Comparison of ENCODE assay signal across 23 cellular contexts in the genomic region with DNA sequence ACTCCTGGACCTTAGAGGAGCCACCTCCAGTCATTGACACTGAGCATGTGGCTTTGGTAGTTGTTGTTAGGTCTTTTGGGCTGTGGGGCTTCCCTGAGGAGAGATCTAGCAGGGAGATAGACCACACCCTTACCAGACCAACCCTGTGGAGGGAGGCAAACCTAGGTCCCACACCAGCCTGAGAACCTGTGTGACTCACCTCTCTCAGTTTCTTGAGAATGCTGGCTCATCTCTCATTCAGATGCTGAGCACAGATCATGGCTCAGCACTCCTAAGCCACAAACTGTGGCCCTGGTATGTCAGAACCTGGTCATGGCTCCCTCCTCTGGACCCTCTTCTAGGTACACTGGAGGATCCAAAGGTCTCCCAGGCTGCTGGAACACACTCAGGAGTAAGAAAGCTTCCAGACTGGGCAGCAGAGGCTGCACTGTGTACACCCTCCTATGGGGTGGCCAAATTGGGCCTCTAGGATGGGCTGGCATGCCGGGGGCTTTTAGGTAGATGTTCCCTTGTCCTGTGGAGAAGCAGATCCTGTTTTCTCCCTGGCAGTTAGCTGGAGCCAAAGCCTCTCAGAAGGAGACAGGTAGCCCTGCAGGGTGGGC.
"Had no signal": no experiment of that assay in that cellular context is flagged by ENCODE, and none has a peak within 500 bp of the region (broad histone marks: within the 10 kb centered on the region; RNA-seq: fewer than 3 reads in every experiment).

No MANE protein-coding gene starts in this region.

- H3K27ac ChIP-seq: left ventricle myocardium inferior, ovary, right atrium auricular region, right lobe of liver, skin epidermis, stomach, testis, thyroid gland, transverse colon, upper lobe of left lung had no signal

- DNase-seq: hypothalamus; immature natural killer cell; left ventricle myocardium inferior; mesendoderm; naive thymus-derived CD4-positive, alpha-beta T cell; ovary; right lobe of liver; stimulated activated CD4-positive, alpha-beta T cell treated with anti-CD3 and anti-CD28 coated beads, Interleukin-4, amount 100 ng/mL, for 24 hours; stimulated activated naive CD4-positive, alpha-beta T cell treated with Interleukin-2 at 50 U/mL for 16 hours; stomach; thyroid gland; transverse colon; upper lobe of left lung had no signal

- H3K4me1 ChIP-seq: left ventricle myocardium inferior, right atrium auricular region, right lobe of liver, stomach, testis, thyroid gland, transverse colon, upper lobe of left lung had no signal

- ATAC-seq: naive thymus-derived CD4-positive, alpha-beta T cell; natural killer cell treated with Interleukin-12 subunit alpha and Interleukin-12 subunit beta and Interleukin-15 and Interleukin-18, amount 100 ng/mL, for 72 hours; stimulated activated effector memory CD8-positive, alpha-beta T cell treated with anti-CD3 and anti-CD28 coated beads, Interleukin-12 subunit alpha, Interleukin-12 subunit beta, amount 100 ng/mL, for 72 hours had no signal

- FAIRE-seq: islet of Langerhans, urothelium cell line had no signal

- H3K4me3 Mint-ChIP-seq: immature natural killer cell; mesothelial cell of epicardium; naive thymus-derived CD4-positive, alpha-beta T cell; natural killer cell treated with Interleukin-12 subunit alpha and Interleukin-12 subunit beta and Interleukin-15 and Interleukin-18, amount 100 ng/mL, for 72 hours; stimulated activated effector memory CD8-positive, alpha-beta T cell treated with anti-CD3 and anti-CD28 coated beads, Interleukin-12 subunit alpha, Interleukin-12 subunit beta, amount 100 ng/mL, for 72 hours had no signal

- H3K27me3 ChIP-seq: ovary, right atrium auricular region, right lobe of liver, stomach, testis, thyroid gland, transverse colon, upper lobe of left lung had no signal

- H3K27me3 Mint-ChIP-seq: naive thymus-derived CD4-positive, alpha-beta T cell; natural killer cell treated with Interleukin-12 subunit alpha and Interleukin-12 subunit beta and Interleukin-15 and Interleukin-18, amount 100 ng/mL, for 72 hours; progenitor cell of endocrine pancreas had no signal

- H3K9me3 ChIP-seq: ovary, right atrium auricular region, right lobe of liver, testis, thyroid gland had no signal

- H3K4me3 ChIP-seq: left ventricle myocardium inferior, lung, ovary, right atrium auricular region, right lobe of liver, skin epidermis, stomach, testis, thyroid gland, transverse colon, upper lobe of left lung had no signal

- H3K27ac Mint-ChIP-seq: immature natural killer cell; mesothelial cell of epicardium; naive thymus-derived CD4-positive, alpha-beta T cell; natural killer cell treated with Interleukin-12 subunit alpha and Interleukin-12 subunit beta and Interleukin-15 and Interleukin-18, amount 100 ng/mL, for 72 hours; progenitor cell of endocrine pancreas; stimulated activated effector memory CD8-positive, alpha-beta T cell treated with anti-CD3 and anti-CD28 coated beads, Interleukin-12 subunit alpha, Interleukin-12 subunit beta, amount 100 ng/mL, for 72 hours had no signal

- H3K4me1 Mint-ChIP-seq: immature natural killer cell; mesothelial cell of epicardium; naive thymus-derived CD4-positive, alpha-beta T cell; stimulated activated effector memory CD8-positive, alpha-beta T cell treated with anti-CD3 and anti-CD28 coated beads, Interleukin-12 subunit alpha, Interleukin-12 subunit beta, amount 100 ng/mL, for 72 hours had no signal

- H3K36me3 ChIP-seq: left ventricle myocardium inferior, ovary, right atrium auricular region, right lobe of liver, stomach, thyroid gland, transverse colon, upper lobe of left lung had no signal
